In the genomic region with DNA sequence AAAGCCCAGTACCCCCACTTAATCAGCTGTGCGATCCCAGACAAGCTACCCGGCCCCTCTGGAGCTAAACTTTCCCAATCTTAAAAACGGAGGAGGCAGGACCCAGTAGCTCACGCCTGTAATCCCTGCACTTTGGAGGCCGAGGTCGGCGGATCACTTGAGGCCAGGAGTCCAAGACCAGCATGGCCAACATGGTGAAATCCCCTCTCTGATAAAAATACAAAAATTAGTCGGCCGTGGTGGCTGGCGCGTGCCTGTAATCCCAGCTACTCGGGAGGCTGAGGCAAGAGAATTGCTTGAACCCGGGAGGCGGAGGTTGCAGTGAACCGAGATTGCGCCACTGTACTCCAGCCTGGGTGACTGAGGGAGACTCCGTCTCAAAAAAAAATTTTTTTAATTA, we compare ENCODE assay signal across 8 cellular contexts. TPM values are rescaled to one million over a fixed set of nuclear protein-coding genes. Genes with fewer than 3 reads are reported as not detected.
A peak's percentile ranks its signal among the peaks of the same experiment; 100 is the strongest.
DNase-seq lines count a peak whose midpoint lies in the region; ATAC-seq and TF ChIP-seq lines count a peak whose summit lies in the region.
"Not testable (repeated sequence)": the region's sequence is repeated elsewhere in the genome, so short reads cannot be mapped to it uniquely, and the experiment has no call there.

No MANE protein-coding gene starts in this region.

- H3K9me3 ChIP-seq in OCI-LY3 (ENCODE audit: insufficient read depth, low read length); cardiac muscle cell (ENCODE audit: low read depth); mononuclear cell (ENCODE audit: low read depth, low read length); gastrocnemius medialis: not testable (repeated sequence)

- not testable (repeated sequence) for TF ChIP-seq CTCF in OCI-LY3 (IDR thresholded peaks at IDR 0.05; ENCODE audit: low read depth, low read length); choroid plexus epithelial cell (conservative IDR thresholded peaks at IDR 0.05; ENCODE audit: low read depth, low read length); cardiac muscle cell (IDR thresholded peaks at IDR 0.05; ENCODE audit: low read depth, low read length); gastrocnemius medialis (IDR thresholded peaks at IDR 0.05 in 4 of 5, conservative IDR thresholded peaks at IDR 0.05 in 1 of 5)

- ATAC-seq in activated T-cell treated with anti-CD3 and anti-CD28 coated beads, Interleukin-2, amount 50 U/mL, for 72 hours (replicated peaks in 1 of 2); gastrocnemius medialis: not testable (repeated sequence)

- H3K9me3 Mint-ChIP-seq in activated T-cell treated with anti-CD3 and anti-CD28 coated beads, Interleukin-2, amount 50 U/mL, for 72 hours, result not testable (repeated sequence)

- H3K27me3 ChIP-seq in OCI-LY3 (ENCODE audit: low read depth, low read length); cardiac muscle cell; mononuclear cell (ENCODE audit: insufficient read depth, low read length); gastrocnemius medialis: not testable (repeated sequence)

- peaks cover 50% of the 10 kb centered on the region for H3K4me1 Mint-ChIP-seq in activated T-cell treated with anti-CD3 and anti-CD28 coated beads, Interleukin-2, amount 50 U/mL, for 72 hours (ENCODE audit: low read depth)

- peak overlapping the region; percentile 99 for H3K4me3 Mint-ChIP-seq in activated T-cell treated with anti-CD3 and anti-CD28 coated beads, Interleukin-2, amount 50 U/mL, for 72 hours

- TF ChIP-seq POLR2A in gastrocnemius medialis (IDR thresholded peaks at IDR 0.05), result not testable (repeated sequence)

- H3K4me2 ChIP-seq in OCI-LY3 (ENCODE audit: low read length), result peak overlapping the region; percentile 76

- 30% methylated on average over 17 of the region's 17 CpGs for WGBS in urinary bladder

- H2AFZ ChIP-seq in OCI-LY3 (ENCODE audit: low read depth, low read length), result not testable (repeated sequence)

- H3K4me3 ChIP-seq in OCI-LY3 (ENCODE audit: low read length) (peak overlapping the region; percentile 72), choroid plexus epithelial cell (ENCODE audit: low read depth, low read length) (peak overlapping the region; percentile 74), cardiac muscle cell (peak overlapping the region; percentile 97), mononuclear cell (ENCODE audit: low read length) (peak overlapping the region; percentile 99), gastrocnemius medialis (peak overlapping the region; percentile 59 to 71 (median 67)), urinary bladder (ENCODE audit: low read depth, low read length) (peak overlapping the region; percentile 83)

- H3K27me3 Mint-ChIP-seq in activated T-cell treated with anti-CD3 and anti-CD28 coated beads, Interleukin-2, amount 50 U/mL, for 72 hours (ENCODE audit: low read depth), result peaks cover 22% of the 10 kb centered on the region

- H3K4me1 ChIP-seq in OCI-LY3 (ENCODE audit: low read length), result peaks cover 64% of the 10 kb centered on the region
- H3K4me1 ChIP-seq in cardiac muscle cell (ENCODE audit: low read depth); urinary bladder (ENCODE audit: insufficient read depth): not testable (repeated sequence)
- H3K4me1 ChIP-seq in mononuclear cell (ENCODE audit: insufficient read depth, low read length), result peaks cover 70% of the 10 kb centered on the region
- H3K4me1 ChIP-seq in gastrocnemius medialis, result peaks cover 9 to 26% of the 10 kb centered on the region in 2 donors

- H3K9ac ChIP-seq in OCI-LY3 (ENCODE audit: low read length), result peak overlapping the region; percentile 66

- H3K36me3 ChIP-seq in OCI-LY3 (replicated peaks; ENCODE audit: low read depth, low read length); cardiac muscle cell; gastrocnemius medialis; urinary bladder (ENCODE audit: insufficient read depth): not testable (repeated sequence)

- H3K79me2 ChIP-seq in OCI-LY3 (ENCODE audit: low read length), result peaks cover 17% of the 10 kb centered on the region

- intact Hi-C loops in gastrocnemius medialis (cut with DNase I; ENCODE audit: low total_unique reads), result loop anchor here (5.0 to 10.0 kb wide), 2 partner anchors 142 to 169 kb away; no protein-coding TSS in a partner anchor

- in situ Hi-C loops in gastrocnemius medialis (cut with MboI; ENCODE audit: low sequenced_read_pairs in 4 of 4), result not testable (repeated sequence)

- peak; percentile 23 for DNase-seq in ELR (ENCODE audit: low read depth)
- DNase-seq in activated T-cell treated with anti-CD3 and anti-CD28 coated beads, Interleukin-2, amount 50 U/mL, for 72 hours; choroid plexus epithelial cell (ENCODE audit: low read depth); cardiac muscle cell (ENCODE audit: low read depth in 1 of 2, low spot score in 1 of 2); gastrocnemius medialis: not testable (repeated sequence)

- H3K27ac ChIP-seq in OCI-LY3 (ENCODE audit: low read length), result peak overlapping the region; percentile 4
- H3K27ac ChIP-seq in cardiac muscle cell; urinary bladder (ENCODE audit: low read depth): not testable (repeated sequence)
- H3K27ac ChIP-seq in gastrocnemius medialis, result peak overlapping the region; percentile 79 to 84 (median 84)

- H3K27ac Mint-ChIP-seq in activated T-cell treated with anti-CD3 and anti-CD28 coated beads, Interleukin-2, amount 50 U/mL, for 72 hours, result peak overlapping the region; percentile 98

- peaks cover 18% of the 10 kb centered on the region; the same call in 1 of the 2 replicates for H4K20me1 ChIP-seq in OCI-LY3 (ENCODE audit: insufficient read depth, low read length)

- H3K36me3 Mint-ChIP-seq in activated T-cell treated with anti-CD3 and anti-CD28 coated beads, Interleukin-2, amount 50 U/mL, for 72 hours (ENCODE audit: insufficient read depth in 2 of 2), result peaks cover 7 to 10% of the 10 kb centered on the region in 2 donors

RNA-seq across cellular contexts. Expression of gene PREX1, which starts 1.3 kb away (rescaled TPM):
- total RNA-seq in activated T-cell treated with anti-CD3 and anti-CD28 coated beads, Interleukin-2, amount 50 U/mL, for 72 hours, result 100 to 1,000 TPM in 1 of 2 donors, 10 to 100 TPM in 1; 85.6 to 112 TPM
- total RNA-seq in cardiac muscle cell, result 12.5 and 15.3 TPM in 2 replicates
- 4.5 and 7.4 TPM in 2 replicates for polyA plus RNA-seq in cardiac muscle cell
- 128 TPM for total RNA-seq in mononuclear cell
- 10 to 100 TPM in 1 of 4 donors, 1 to 10 TPM in 3; 7.5 to 10.9 (median 9.1) TPM for total RNA-seq in gastrocnemius medialis
- 18.1 TPM for total RNA-seq in urinary bladder
- polyA plus RNA-seq in urinary bladder, result 12.6 TPM
